ENCODE assay signal across 9 cellular contexts in the genomic region with DNA sequence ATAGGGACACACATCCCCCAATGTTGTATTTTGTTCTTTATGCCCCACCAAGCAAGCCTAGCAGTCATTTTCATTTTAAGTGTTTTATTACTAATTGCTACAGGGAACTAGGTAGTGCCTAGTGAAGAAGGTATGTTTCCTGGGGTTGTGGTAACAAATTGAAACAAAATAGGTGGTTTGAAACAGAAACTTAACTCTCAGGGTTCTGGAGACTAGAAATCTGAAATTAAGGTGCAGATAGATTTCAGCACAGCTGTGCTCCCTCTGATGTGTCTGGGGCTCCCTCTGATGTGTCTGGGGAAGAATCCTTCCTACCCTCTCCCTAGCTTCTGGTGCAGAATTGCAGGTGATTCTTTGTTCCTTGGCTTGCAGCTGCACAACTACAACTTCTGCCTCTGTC.
DNase-seq lines count a peak whose midpoint lies in the region; ATAC-seq and TF ChIP-seq lines count a peak whose summit lies in the region.
"Had no signal": no experiment of that assay in that cellular context is flagged by ENCODE, and none has a peak within 500 bp of the region (broad histone marks: within the 10 kb centered on the region; RNA-seq: fewer than 3 reads in every experiment).

No MANE protein-coding gene starts in this region.

- ATAC-seq in GM18519 (IDR thresholded peaks at IDR 0.05; ENCODE audit: low FRiP score, unreplicated experiment) (peak; percentile 88), HG03025 (IDR thresholded peaks at IDR 0.05; ENCODE audit: low FRiP score, unreplicated experiment) (peak; percentile 95)

- TF ChIP-seq CTCF in GM20000 (IDR thresholded peaks at IDR 0.05; ENCODE audit: extremely low read depth, missing control alignments): no peak

- peak; percentile 23 for DNase-seq in GM20000 (ENCODE audit: low spot score)
- peak; percentile 18 for DNase-seq in NCI-H69 (lab: John Stamatoyannopoulos, UW)
- no peak for DNase-seq in activated CD4-positive, alpha-beta T cell treated with anti-CD3 and anti-CD28 coated beads for 48 hours
- no peak for DNase-seq in NCI-H146 treated with DMSO at 0.1 percent for 48 hours (lab: John Stamatoyannopoulos, UW; ENCODE audit: unreplicated experiment)
- DNase-seq in DMS 273 treated with DMSO at 0.1 percent for 48 hours (lab: John Stamatoyannopoulos, UW): no peak
- DNase-seq in NCI-H2029 (lab: John Stamatoyannopoulos, UW): no peak
- DNase-seq: NCI-H2227 treated with DMSO at 0.1 percent for 48 hours had no signal

Comparison
In these comparisons a context has a peak if more than half of its experiments do, and no peak if none do; other contexts are left out.
1. DNase-seq: peak in GM20000 (single experiment) and NCI-H69 (single experiment); none in activated CD4-positive, alpha-beta T cell treated with anti-CD3 and anti-CD28 coated beads for 48 hours (single experiment), NCI-H146 treated with DMSO at 0.1 percent for 48 hours (single experiment), DMS 273 treated with DMSO at 0.1 percent for 48 hours (single experiment) and NCI-H2029 (single experiment).